Comparison of ENCODE assay signal across 9 cellular contexts in the genomic region with DNA sequence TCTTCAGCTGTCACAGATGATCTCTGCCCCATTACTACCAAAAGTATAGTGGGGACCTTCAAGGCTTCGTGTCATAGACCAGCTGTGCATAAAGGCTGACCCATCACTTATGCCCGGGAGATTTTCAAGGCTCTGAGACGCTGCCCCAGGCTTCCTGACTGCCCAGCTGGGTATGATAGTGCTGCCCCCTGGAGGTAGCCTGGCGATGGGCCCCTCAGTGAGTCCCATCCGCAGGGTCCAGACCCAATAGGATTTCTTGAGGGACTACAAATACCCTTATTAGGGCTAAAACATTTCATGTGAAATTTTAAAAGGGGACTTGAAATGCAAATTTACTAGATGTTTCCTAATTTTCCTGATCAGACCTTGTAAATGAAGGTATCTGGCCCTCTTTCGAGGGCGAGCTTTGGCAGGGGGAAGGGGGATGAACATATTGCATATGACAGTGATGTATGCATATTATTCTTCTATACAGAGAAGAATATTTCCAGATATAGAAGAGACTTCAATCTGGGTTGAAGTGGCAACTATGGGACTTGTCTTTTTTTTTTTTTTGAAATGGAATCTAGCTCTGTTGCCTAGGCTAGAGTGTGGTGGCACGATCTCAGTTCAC. TPM values are rescaled to one million over a fixed set of nuclear protein-coding genes. Genes with fewer than 3 reads are reported as not detected.
A peak's percentile ranks its signal among the peaks of the same experiment; 100 is the strongest.
DNase-seq lines count a peak whose midpoint lies in the region; TF ChIP-seq lines count a peak whose summit lies in the region.
"Had no signal": no experiment of that assay in that cellular context is flagged by ENCODE, and none has a peak within 500 bp of the region (broad histone marks: within the 10 kb centered on the region; RNA-seq: fewer than 3 reads in every experiment).

No MANE protein-coding gene starts in this region.

- H3K9me2 ChIP-seq in OCI-LY7 (ENCODE audit: insufficient read depth, low read length) = no peaks in the 10 kb centered on the region

- H3K4me3 Mint-ChIP-seq in activated T-helper 2 cell treated with anti-CD3 and anti-CD28 coated beads, Interferon-gamma antibody, Interleukin-2, Interleukin-4, amounts not matched to agents 10 μg/mL and 5 μg/mL and 100 μg/mL, durations not matched to agents 14 hours and 24 hours and 36 hours (ENCODE audit: low read depth) = no peak overlapping the region
- H3K4me3 Mint-ChIP-seq: T-helper 1 cell treated with Interleukin-12 subunit alpha and Interleukin-12 subunit beta and Interleukin-4 antibody, amounts not matched to agents 30 μg/mL and 1 μg/mL, for 36 hours had no signal

- H3K27ac ChIP-seq in OCI-LY7 (ENCODE audit: low read depth, low read length, poor library complexity, severe bottlenecking) (no peak overlapping the region), ovary (no peak overlapping the region), RWPE1 (no peak overlapping the region)

- no peaks in the 10 kb centered on the region for H3K36me3 Mint-ChIP-seq in activated T-helper 2 cell treated with anti-CD3 and anti-CD28 coated beads, Interferon-gamma antibody, Interleukin-2, Interleukin-4, amounts not matched to agents 10 μg/mL and 5 μg/mL and 100 μg/mL, durations not matched to agents 14 hours and 24 hours and 36 hours (ENCODE audit: low read depth)

- H3K4me1 ChIP-seq in OCI-LY7 (ENCODE audit: insufficient read depth, low read length, poor library complexity, severe bottlenecking) (peaks cover 17% of the 10 kb centered on the region), ovary (ENCODE audit: insufficient read depth) (no peaks in the 10 kb centered on the region)

- DNase-seq in OCI-LY7 (ENCODE audit: low spot score) (peak; percentile 66), iPS-NIHi11 (ENCODE audit: low spot score) (peak; percentile 79), ovary (no peak), RWPE1 (ENCODE audit: low spot score) (no peak), mucosa of gallbladder (ENCODE audit: low spot score) (no peak)
- peak; percentile 32 for DNase-seq in activated T-helper 2 cell treated with anti-CD3 and anti-CD28 coated beads, Interferon-gamma antibody, Interleukin-2, Interleukin-4, amounts not matched to agents 10 μg/mL and 5 μg/mL and 100 μg/mL, durations not matched to agents 14 hours and 24 hours and 36 hours (ENCODE audit: low spot score)
- peak; percentile 54 to 65 for DNase-seq in stimulated activated CD8-positive, alpha-beta memory T cell treated with anti-CD3 and anti-CD28 coated beads, Interleukin-2, amount 100 ng/mL, for 48 hours (ENCODE audit: low read depth in 2 of 2)

- BruUV-seq in OCI-LY7 (replicated peaks; lab: Mats Ljungman, UMichigan) = no TSS peak

- no peak for TF ChIP-seq POLR2A in ovary (IDR thresholded peaks at IDR 0.05)

- H3K27me3 Mint-ChIP-seq in activated T-helper 2 cell treated with anti-CD3 and anti-CD28 coated beads, Interferon-gamma antibody, Interleukin-2, Interleukin-4, amounts not matched to agents 10 μg/mL and 5 μg/mL and 100 μg/mL, durations not matched to agents 14 hours and 24 hours and 36 hours (ENCODE audit: low read depth) = peaks cover 2% of the 10 kb centered on the region

- no peak for TF ChIP-seq EP300 in ovary (IDR thresholded peaks at IDR 0.05)

- H2AFZ ChIP-seq in OCI-LY7 (ENCODE audit: low read length) = no peak overlapping the region

- H3K27ac Mint-ChIP-seq in activated T-helper 2 cell treated with anti-CD3 and anti-CD28 coated beads, Interferon-gamma antibody, Interleukin-2, Interleukin-4, amounts not matched to agents 10 μg/mL and 5 μg/mL and 100 μg/mL, durations not matched to agents 14 hours and 24 hours and 36 hours = no peak overlapping the region
- H3K27ac Mint-ChIP-seq: T-helper 1 cell treated with Interleukin-12 subunit alpha and Interleukin-12 subunit beta and Interleukin-4 antibody, amounts not matched to agents 30 μg/mL and 1 μg/mL, for 36 hours had no signal

- WGBS in ovary, 3 donors = 72 to 81% (median 76%) methylated on average over 8 of the region's 8 CpGs

- no peaks in the 10 kb centered on the region for H3K9me3 ChIP-seq in OCI-LY7 (ENCODE audit: low read length)
- H3K9me3 ChIP-seq in ovary = no peaks in the 10 kb centered on the region

- intact Hi-C loops in OCI-LY7 (cut with micrococcal nuclease; ENCODE audit: unreplicated experiment) = loop anchor here (1.0 to 5.0 kb wide), 2 partner anchors 21 to 119 kb away; a partner anchor contains a TSS
- intact Hi-C loops in activated T-helper 2 cell treated with anti-CD3 and anti-CD28 coated beads, Interferon-gamma antibody, Interleukin-2, Interleukin-4, amounts not matched to agents 10 μg/mL and 5 μg/mL and 100 μg/mL, durations not matched to agents 14 hours and 24 hours and 36 hours (cut with micrococcal nuclease) = no loop called here
- intact Hi-C loops in ovary (cut with DNase I) = no loop called here

- POLR2A ChIA-PET in OCI-LY7 (lab: Charles Lee) = interaction anchor here (0.6 to 0.7 kb wide), 2 partner anchors 158 to 306 kb away, joined by 3 to 4 read pairs; no protein-coding TSS in a partner anchor
- POLR2A ChIA-PET in RWPE1 (lab: Yijun Ruan, JAX; ENCODE audit: low non-redundant PET) = no interaction called here

- no peaks in the 10 kb centered on the region for H3K27me3 ChIP-seq in ovary

- CTCF ChIA-PET in OCI-LY7 (lab: Charles Lee; ENCODE audit: unreplicated experiment) (interaction anchor here (0.5 to 1.4 kb wide), 3 partner anchors 27 to 306 kb away, joined by 3 to 7 read pairs (median 4); no protein-coding TSS in a partner anchor), RWPE1 (lab: Yijun Ruan, JAX) (interaction anchor here (0.6 kb wide), 2 partner anchors 124 to 483 kb away, joined by 3 to 4 read pairs; no protein-coding TSS in a partner anchor)

- no peaks in the 10 kb centered on the region for H3K36me3 ChIP-seq in OCI-LY7 (ENCODE audit: insufficient read depth, low read length)
- H3K36me3 ChIP-seq in ovary = no peaks in the 10 kb centered on the region

- no peaks in the 10 kb centered on the region for H3K79me2 ChIP-seq in OCI-LY7 (ENCODE audit: insufficient read depth, low read depth, low read length)

- H3K4me2 ChIP-seq in OCI-LY7 (ENCODE audit: low read length) = no peak overlapping the region

- no peaks in the 10 kb centered on the region for H3K9me3 Mint-ChIP-seq in activated T-helper 2 cell treated with anti-CD3 and anti-CD28 coated beads, Interferon-gamma antibody, Interleukin-2, Interleukin-4, amounts not matched to agents 10 μg/mL and 5 μg/mL and 100 μg/mL, durations not matched to agents 14 hours and 24 hours and 36 hours
- H3K9me3 Mint-ChIP-seq: T-helper 1 cell treated with Interleukin-12 subunit alpha and Interleukin-12 subunit beta and Interleukin-4 antibody, amounts not matched to agents 30 μg/mL and 1 μg/mL, for 36 hours had no signal

- H3K4me3 ChIP-seq in OCI-LY7 (ENCODE audit: low read depth, low read length, poor library complexity, severe bottlenecking) (no peak overlapping the region), ovary (no peak overlapping the region)

- TF ChIP-seq CTCF in GM12874 (IDR thresholded peaks at IDR 0.05; ENCODE audit: insufficient read depth, low read depth, low read length) (peak; percentile 87), OCI-LY7 (conservative IDR thresholded peaks at IDR 0.05; ENCODE audit: low read length) (peak; percentile 90), ovary (IDR thresholded peaks at IDR 0.05) (no peak), RWPE1 (conservative IDR thresholded peaks at IDR 0.05; ENCODE audit: low read depth) (no peak)

- H3K4me1 Mint-ChIP-seq in activated T-helper 2 cell treated with anti-CD3 and anti-CD28 coated beads, Interferon-gamma antibody, Interleukin-2, Interleukin-4, amounts not matched to agents 10 μg/mL and 5 μg/mL and 100 μg/mL, durations not matched to agents 14 hours and 24 hours and 36 hours (ENCODE audit: low read depth) = peaks cover 21% of the 10 kb centered on the region

- H4K20me1 ChIP-seq in OCI-LY7 (ENCODE audit: insufficient read depth, low read length) = no peaks in the 10 kb centered on the region

RNA-seq across cellular contexts. Expression of a gene that starts 11.7 kb away (rescaled TPM):
- total RNA-seq in OCI-LY7 (2014; rRNA removed; shearing (Covaris generic)) = 3.2 and 5.2 TPM in 2 replicates
- total RNA-seq in OCI-LY7 (2022) = 9.2 and 10.6 TPM in 2 replicates
- 14.1 and 16.7 TPM in 2 replicates for total RNA-seq in activated T-helper 2 cell treated with anti-CD3 and anti-CD28 coated beads, Interferon-gamma antibody, Interleukin-2, Interleukin-4, amounts not matched to agents 10 μg/mL and 5 μg/mL and 100 μg/mL, durations not matched to agents 14 hours and 24 hours and 36 hours
- 1 to 10 TPM in 4 of 7 donors, under 1 TPM in 3; 0.38 to 8.4 (median 1.6) TPM for total RNA-seq in ovary
- 1 to 10 TPM; 2.6 to 6.5 TPM for polyA plus RNA-seq in ovary
- total RNA-seq in mucosa of gallbladder = 8.0 TPM

RNA-seq across cellular contexts. Expression of a gene that starts 12.8 kb away (rescaled TPM):
- 0.03 TPM in 1 of 2 replicates, not detected in the other for total RNA-seq in OCI-LY7 (2014; rRNA removed; shearing (Covaris generic))
- total RNA-seq in OCI-LY7 (2022) (0.17 TPM in 1 of 2 replicates, not detected in the other), ovary (1 to 10 TPM in 3 of 7 donors, under 1 TPM in 3, not detected in 1; 0.10 to 5.3 (median 1.2) TPM), mucosa of gallbladder (2,875 TPM)
- total RNA-seq in activated T-helper 2 cell treated with anti-CD3 and anti-CD28 coated beads, Interferon-gamma antibody, Interleukin-2, Interleukin-4, amounts not matched to agents 10 μg/mL and 5 μg/mL and 100 μg/mL, durations not matched to agents 14 hours and 24 hours and 36 hours = not detected in 2 replicates
- polyA plus RNA-seq in ovary = under 1 TPM; 0.04 to 0.07 TPM

RNA-seq across cellular contexts. Expression of a gene that starts 36.2 kb away (rescaled TPM):
- total RNA-seq in OCI-LY7 (2014; rRNA removed; shearing (Covaris generic)) = not detected in 2 replicates
- total RNA-seq in OCI-LY7 (2022) (not detected in 2 replicates), ovary (1 to 10 TPM in 1 of 7 donors, under 1 TPM in 1, not detected in 5; 0.72 to 1.8 TPM), mucosa of gallbladder (not detected)
- total RNA-seq in activated T-helper 2 cell treated with anti-CD3 and anti-CD28 coated beads, Interferon-gamma antibody, Interleukin-2, Interleukin-4, amounts not matched to agents 10 μg/mL and 5 μg/mL and 100 μg/mL, durations not matched to agents 14 hours and 24 hours and 36 hours = 3.1 and 3.4 TPM in 2 replicates
- polyA plus RNA-seq in ovary = under 1 TPM in 1 of 2 donors, not detected in 1; 0.10 TPM

RNA-seq across cellular contexts. Expression of a gene that starts 36.8 kb away (rescaled TPM):
- not detected in 2 replicates for total RNA-seq in OCI-LY7 (2014; rRNA removed; shearing (Covaris generic))
- total RNA-seq in OCI-LY7 (2022) (not detected in 2 replicates), ovary (not detected), mucosa of gallbladder (0.46 TPM)
- total RNA-seq in activated T-helper 2 cell treated with anti-CD3 and anti-CD28 coated beads, Interferon-gamma antibody, Interleukin-2, Interleukin-4, amounts not matched to agents 10 μg/mL and 5 μg/mL and 100 μg/mL, durations not matched to agents 14 hours and 24 hours and 36 hours = not detected in 2 replicates
- polyA plus RNA-seq in ovary = not detected

Comparison
In these comparisons a context has a peak if more than half of its experiments do, and no peak if none do; other contexts are left out.
1. CTCF ChIP-seq: peak in GM12874 (single experiment) and OCI-LY7 (single experiment); none in ovary (0 of 3) and RWPE1 (single experiment).
2. DNase-seq: peak in OCI-LY7 (single experiment), activated T-helper 2 cell treated with anti-CD3 and anti-CD28 coated beads, Interferon-gamma antibody, Interleukin-2, Interleukin-4, amounts not matched to agents 10 μg/mL and 5 μg/mL and 100 μg/mL, durations not matched to agents 14 hours and 24 hours and 36 hours (single experiment), iPS-NIHi11 (single experiment) and stimulated activated CD8-positive, alpha-beta memory T cell treated with anti-CD3 and anti-CD28 coated beads, Interleukin-2, amount 100 ng/mL, for 48 hours (2 of 2); none in ovary (0 of 5), RWPE1 (single experiment) and mucosa of gallbladder (single experiment).
3. RNA of a gene that starts 12.8 kb away (total RNA-seq): 2,875 TPM in mucosa of gallbladder (single experiment); 0.10 to 5.3 TPM in ovary, 0.03 to 0.17 TPM in OCI-LY7 and not detected in activated T-helper 2 cell treated with anti-CD3 and anti-CD28 coated beads, Interferon-gamma antibody, Interleukin-2, Interleukin-4, amounts not matched to agents 10 μg/mL and 5 μg/mL and 100 μg/mL, durations not matched to agents 14 hours and 24 hours and 36 hours; every median in the first group is over 100 times any median in the second.